Comparison of ENCODE assay signal across 15 cellular contexts in genomic region chr1:62057631-62058290, GRCh38.
DNase-seq lines count a peak whose midpoint lies in the region; ATAC-seq and TF ChIP-seq lines count a peak whose summit lies in the region.
"Had no signal": no experiment of that assay in that cellular context is flagged by ENCODE, and none has a peak within 500 bp of the region (broad histone marks: within the 10 kb centered on the region; RNA-seq: fewer than 3 reads in every experiment).

No MANE protein-coding gene starts in this region.

- in situ Hi-C loops in HAP-1 (cut with MboI; ENCODE audit: low sequenced_read_pairs) (no loop called here), G401 (cut with HindIII; ENCODE audit: low sequenced_read_pairs) (no loop called here)

- peak overlapping the region; percentile 70 for H3K4me2 ChIP-seq in parathyroid adenoma (ENCODE audit: low read length)

- no peaks in the 10 kb centered on the region for H3K79me2 ChIP-seq in parathyroid adenoma

- peaks cover 10% of the 10 kb centered on the region for H3K4me1 ChIP-seq in cardiac muscle cell (ENCODE audit: low read depth)
- H3K4me1 ChIP-seq in HAP-1 = peaks cover 23% of the 10 kb centered on the region
- H3K4me1 ChIP-seq in parathyroid adenoma = peaks cover 4% of the 10 kb centered on the region
- H3K4me1 ChIP-seq: BE2C, Peyer's patch had no signal

- DNase-seq in cardiac muscle cell (ENCODE audit: low read depth in 1 of 2, low spot score in 1 of 2) (no peak), Right ventricle myocardium inferior (ENCODE audit: missing footprints) (no peak), HAP-1 (ENCODE audit: low spot score in 2 of 2) (peak; percentile 49 to 59), NCI-H82 treated with DMSO at 0.1 percent for 48 hours (lab: John Stamatoyannopoulos, UW; ENCODE audit: unreplicated experiment) (peak; percentile 79), G401 (ENCODE audit: low spot score) (no peak)
- DNase-seq: BE2C; CD4-positive, CD25-positive, alpha-beta regulatory T cell; DND-41; GM23248; Karpas-422; NCI-H187; NCI-H446; Peyer's patch had no signal

- H3K9ac ChIP-seq in parathyroid adenoma = no peak overlapping the region
- H3K9ac ChIP-seq: GM23248 had no signal

- no peak for ATAC-seq in Right ventricle myocardium inferior
- no peak for ATAC-seq in GM21717 (IDR thresholded peaks at IDR 0.05; ENCODE audit: unreplicated experiment)

- TF ChIP-seq CTCF in cardiac muscle cell (IDR thresholded peaks at IDR 0.05; ENCODE audit: low read depth, low read length) (no peak), parathyroid adenoma (IDR thresholded peaks at IDR 0.05) (no peak)

- H3K27me3 ChIP-seq in cardiac muscle cell = no peaks in the 10 kb centered on the region
- H3K27me3 ChIP-seq in HAP-1 (ENCODE audit: low read depth) = no peaks in the 10 kb centered on the region
- H3K27me3 ChIP-seq in parathyroid adenoma (ENCODE audit: control insufficient read depth, insufficient read depth, low read length) = no peaks in the 10 kb centered on the region
- H3K27me3 ChIP-seq: BE2C, Peyer's patch had no signal

- H3K36me3 ChIP-seq in cardiac muscle cell = no peaks in the 10 kb centered on the region
- H3K36me3 ChIP-seq in HAP-1 (replicated peaks) = no peaks in the 10 kb centered on the region
- no peaks in the 10 kb centered on the region for H3K36me3 ChIP-seq in parathyroid adenoma (ENCODE audit: control insufficient read depth, insufficient read depth, low read length)
- H3K36me3 ChIP-seq: BE2C had no signal

- peak overlapping the region; percentile 7 for H3K27ac ChIP-seq in cardiac muscle cell
- H3K27ac ChIP-seq in parathyroid adenoma = no peak overlapping the region
- H3K27ac ChIP-seq: GM23248, Peyer's patch had no signal

- no peak overlapping the region for H3K4me3 ChIP-seq in cardiac muscle cell
- no peak overlapping the region for H3K4me3 ChIP-seq in HAP-1
- H3K4me3 ChIP-seq in parathyroid adenoma (ENCODE audit: low read depth, low read length) = peak overlapping the region; percentile 6
- H3K4me3 ChIP-seq: GM23248, Peyer's patch had no signal

- intact Hi-C loops in Right ventricle myocardium inferior (cut with DNase I) = no loop called here

- no peaks in the 10 kb centered on the region for H3K9me3 ChIP-seq in cardiac muscle cell (ENCODE audit: low read depth)
- H3K9me3 ChIP-seq in HAP-1 = no peaks in the 10 kb centered on the region
- no peaks in the 10 kb centered on the region for H3K9me3 ChIP-seq in parathyroid adenoma (ENCODE audit: control insufficient read depth, low read length)
- H3K9me3 ChIP-seq: BE2C, Peyer's patch had no signal

- H2AFZ ChIP-seq in parathyroid adenoma = no peak overlapping the region
- H2AFZ ChIP-seq: GM23248 had no signal

Comparison
In these comparisons a context has a peak if more than half of its experiments do, and no peak if none do; other contexts are left out.
1. DNase-seq: peak in HAP-1 (2 of 2) and NCI-H82 treated with DMSO at 0.1 percent for 48 hours (single experiment); none in cardiac muscle cell (0 of 2), Right ventricle myocardium inferior (single experiment) and G401 (single experiment).